8 cellular contexts compared by ENCODE assay signal in genomic region chr19:4343056-4343844, GRCh38. TPM values are rescaled to one million over a fixed set of nuclear protein-coding genes. Genes with fewer than 3 reads are reported as not detected.
DNase-seq lines count a peak whose midpoint lies in the region; ATAC-seq and TF ChIP-seq lines count a peak whose summit lies in the region.

Gene MPND (plus strand): TSS chr19:4343562. CDS start chr19:4343594, 32 bp downstream.

- peak within 1 kb of the TSS; percentile 88 for H3K27ac Mint-ChIP-seq in T-helper 1 cell treated with Interleukin-12 subunit alpha and Interleukin-12 subunit beta and Interleukin-4 antibody, amounts not matched to agents 30 μg/mL and 1 μg/mL, for 36 hours

- intact Hi-C loops in left ventricle myocardium superior (cut with micrococcal nuclease) = no loop called here
- intact Hi-C loops in uterus (cut with DNase I; ENCODE audit: low total_unique reads) = no loop called here

- H3K4me3 Mint-ChIP-seq in T-helper 1 cell treated with Interleukin-12 subunit alpha and Interleukin-12 subunit beta and Interleukin-4 antibody, amounts not matched to agents 30 μg/mL and 1 μg/mL, for 36 hours = peak within 1 kb of the TSS; percentile 90

- TF ChIP-seq CTCF in GM12864 (IDR thresholded peaks at IDR 0.05; ENCODE audit: low read depth, low read length, missing control alignments) (peak; percentile 38), uterus (IDR thresholded peaks at IDR 0.05) (peak in 3 of 4 experiments; percentile 7 to 16 (median 12))

- H3K4me3 ChIP-seq in GM12864 (ENCODE audit: low read depth, low read length) = peak within 1 kb of the TSS; percentile 74
- peak within 1 kb of the TSS; percentile 66 to 84 for H3K4me3 ChIP-seq in uterus

- peaks cover 3 to 5% of the 10 kb centered on the region in 2 donors for H3K4me1 ChIP-seq in uterus

- H3K27ac ChIP-seq in uterus = peak within 1 kb of the TSS; percentile 94 to 95

- H3K4me1 Mint-ChIP-seq in T-helper 1 cell treated with Interleukin-12 subunit alpha and Interleukin-12 subunit beta and Interleukin-4 antibody, amounts not matched to agents 30 μg/mL and 1 μg/mL, for 36 hours (ENCODE audit: low read depth) = peaks cover 15% of the 10 kb centered on the region

- peaks cover 5% of the 10 kb centered on the region for H3K36me3 Mint-ChIP-seq in T-helper 1 cell treated with Interleukin-12 subunit alpha and Interleukin-12 subunit beta and Interleukin-4 antibody, amounts not matched to agents 30 μg/mL and 1 μg/mL, for 36 hours (ENCODE audit: low read depth)

- H3K27me3 ChIP-seq in uterus = no peaks in the 10 kb centered on the region

- ATAC-seq in HG02588 (IDR thresholded peaks at IDR 0.05; ENCODE audit: unreplicated experiment) = peak; percentile 47
- peak; percentile 91 for ATAC-seq in left ventricle myocardium superior

- H3K9me3 Mint-ChIP-seq in T-helper 1 cell treated with Interleukin-12 subunit alpha and Interleukin-12 subunit beta and Interleukin-4 antibody, amounts not matched to agents 30 μg/mL and 1 μg/mL, for 36 hours = no peaks in the 10 kb centered on the region

- DNase-seq in GM12864 (ENCODE audit: low read depth) (no peak), NCI-H1105 (lab: John Stamatoyannopoulos, UW) (peak; percentile 85), amniotic epithelial cell (ENCODE audit: low read depth) (peak; percentile 68), left ventricle myocardium superior (peak; percentile 98), pulmonary artery endothelial cell (ENCODE audit: low read depth, low spot score) (peak; percentile 30), uterus (peak; percentile 87 to 93)

- peak; percentile 57 to 69 for TF ChIP-seq POLR2A in uterus (IDR thresholded peaks at IDR 0.05)

- no peaks in the 10 kb centered on the region for H3K9me3 ChIP-seq in uterus

- no peaks in the 10 kb centered on the region for H3K36me3 ChIP-seq in uterus

- no peaks in the 10 kb centered on the region for H3K27me3 Mint-ChIP-seq in T-helper 1 cell treated with Interleukin-12 subunit alpha and Interleukin-12 subunit beta and Interleukin-4 antibody, amounts not matched to agents 30 μg/mL and 1 μg/mL, for 36 hours (ENCODE audit: low read depth)

RNA-seq across cellular contexts. Expression of gene MPND, which starts in this region (rescaled TPM):
- total RNA-seq in left ventricle myocardium superior = 19.2 TPM
- total RNA-seq in pulmonary artery endothelial cell = 9.6 and 10.7 TPM in 2 replicates
- total RNA-seq in uterus = 10 to 100 TPM in 1 of 4 donors, 1 to 10 TPM in 1, under 1 TPM in 1, not detected in 1; 0.51 to 13.8 (median 5.8) TPM
